33 cellular contexts compared by ENCODE assay signal in the genomic region with DNA sequence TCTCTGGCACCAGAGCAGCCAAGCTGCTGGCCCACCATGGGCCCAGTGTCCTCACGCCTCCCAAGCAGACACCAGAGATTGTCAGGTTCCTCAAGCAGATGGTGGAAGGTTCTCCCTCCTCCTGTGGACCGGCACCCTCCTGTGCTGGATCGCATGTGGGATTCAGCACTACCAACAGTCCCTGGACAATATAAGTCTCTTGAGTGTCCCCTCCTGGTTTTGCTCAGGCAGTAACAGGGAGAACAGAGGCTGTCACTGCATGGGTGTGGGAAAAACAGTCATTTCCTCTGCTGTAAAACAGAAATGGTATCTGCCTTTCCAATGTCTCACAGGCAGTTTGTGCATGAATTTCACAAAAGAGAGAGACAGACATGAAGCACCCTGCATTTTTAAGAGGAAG. TPM values are rescaled to one million over a fixed set of nuclear protein-coding genes. Genes with fewer than 3 reads are reported as not detected.
DNase-seq lines count a peak whose midpoint lies in the region; ATAC-seq, FAIRE-seq and TF ChIP-seq lines count a peak whose summit lies in the region.
"Had no signal": no experiment of that assay in that cellular context is flagged by ENCODE, and none has a peak within 500 bp of the region (broad histone marks: within the 10 kb centered on the region; RNA-seq: fewer than 3 reads in every experiment).

No MANE protein-coding gene starts in this region.

- no peak overlapping the region for H3K18ac ChIP-seq in mesendoderm (ENCODE audit: low read length)

- no peak overlapping the region for H3K4ac ChIP-seq in mesendoderm (ENCODE audit: low read depth, low read length)

- TF ChIP-seq CTCF in heart left ventricle (IDR thresholded peaks at IDR 0.05) (no peak), K562 (IDR thresholded peaks at IDR 0.05 in 2 of 3, conservative IDR thresholded peaks at IDR 0.05 in 1 of 3; ENCODE audit: insufficient read depth in 2 of 3, low read depth in 1 of 3, low read length in 3 of 3) (no peak)

- H3K4me3 ChIP-seq in heart left ventricle: no peak overlapping the region
- no peak overlapping the region for H3K4me3 ChIP-seq in K562
- no peak overlapping the region for H3K4me3 ChIP-seq in mesendoderm (ENCODE audit: low read length)
- H3K4me3 ChIP-seq: BLaER1, GM12878 had no signal

- H3K4me1 ChIP-seq in heart left ventricle (no peaks in the 10 kb centered on the region), K562 (replicated peaks in 1 of 2; ENCODE audit: control insufficient read depth in 2 of 2, insufficient read depth in 2 of 2, low read length in 2 of 2) (no peaks in the 10 kb centered on the region), mesendoderm (ENCODE audit: control insufficient read depth, low read depth, low read length) (no peaks in the 10 kb centered on the region)
- H3K4me1 ChIP-seq: BE2C, BLaER1 had no signal

- H3K36me3 ChIP-seq in heart left ventricle (no peaks in the 10 kb centered on the region), K562 (ENCODE audit: control insufficient read depth, insufficient read depth, low read length) (no peaks in the 10 kb centered on the region), mesendoderm (ENCODE audit: control insufficient read depth, insufficient read depth, low read length) (no peaks in the 10 kb centered on the region)
- H3K36me3 ChIP-seq: BE2C, BLaER1 had no signal

- H3K27me3 ChIP-seq in heart left ventricle (peaks cover 0 to 27% (median 4%) of the 10 kb centered on the region in 9 donors), K562 (ENCODE audit: control insufficient read depth in 2 of 2, insufficient read depth in 2 of 2, low read length in 2 of 2) (peaks cover 6 to 23% of the 10 kb centered on the region in 2 experiments; a peak in 4 of 5 replicates), mesendoderm (ENCODE audit: insufficient read depth, low read length, poor library complexity) (no peaks in the 10 kb centered on the region)
- H3K27me3 ChIP-seq: BE2C had no signal

- no peak overlapping the region for H2BK15ac ChIP-seq in mesendoderm (replicated peaks; ENCODE audit: low read depth)

- H2BK5ac ChIP-seq in mesendoderm (ENCODE audit: low read length): no peak overlapping the region

- no peaks in the 10 kb centered on the region for H3K9me1 ChIP-seq in K562 (ENCODE audit: control insufficient read depth, insufficient read depth, low read length)

- TF ChIP-seq POLR2A in heart left ventricle (IDR thresholded peaks at IDR 0.05): no peak
- no peak for TF ChIP-seq POLR2A in K562 (conservative IDR thresholded peaks at IDR 0.05)

- FAIRE-seq in K562 (lab: Jason Lieb, UNC): no peak
- FAIRE-seq: A204.1, GM12878, GM12892, GM18507, GM19239 had no signal

- WGBS in heart left ventricle, 4 donors: 45 to 49% (median 47%) methylated on average over 3 of the region's 3 CpGs
- 0% methylated on average over 3 of the region's 3 CpGs for WGBS in K562 (ENCODE audit: insufficient coverage, low coverage, missing lambda C conversion rate)
- WGBS in mesendoderm (ENCODE audit: extremely low coverage, insufficient coverage, low lambda C conversion rate): no CpG with 5 or more reads among the region's 3 CpGs

- H3K56ac ChIP-seq in mesendoderm (ENCODE audit: low read length): no peak overlapping the region

- H3K9ac ChIP-seq in K562 (ENCODE audit: insufficient read depth in 1 of 2, low read depth in 2 of 2, low read length in 2 of 2) (no peak overlapping the region), mesendoderm (ENCODE audit: low read length) (no peak overlapping the region)
- H3K9ac ChIP-seq: BLaER1 had no signal

- BruUV-seq in K562 (replicated peaks; lab: Mats Ljungman, UMichigan): no TSS peak

- no peak overlapping the region for H3K4me3 Mint-ChIP-seq in activated T-cell treated with anti-CD3 and anti-CD28 coated beads, Interleukin-2, amount 50 U/mL, for 72 hours
- H3K4me3 Mint-ChIP-seq: CD14-positive monocyte; CD4-positive, alpha-beta memory T cell; CD8-positive, alpha-beta memory T cell had no signal

- H3K23ac ChIP-seq in mesendoderm (ENCODE audit: low read length): no peak overlapping the region

- H3K79me2 ChIP-seq in K562 (ENCODE audit: control insufficient read depth, insufficient read depth, low read length) (no peaks in the 10 kb centered on the region), mesendoderm (ENCODE audit: control insufficient read depth, insufficient read depth, low read length) (no peaks in the 10 kb centered on the region)

- intact Hi-C loops in Right ventricle myocardium inferior (cut with DNase I) (no loop called here), heart left ventricle (cut with DNase I) (no loop called here), K562 (cut with micrococcal nuclease) (no loop called here)

- H3K4me1 Mint-ChIP-seq in activated T-cell treated with anti-CD3 and anti-CD28 coated beads, Interleukin-2, amount 50 U/mL, for 72 hours (ENCODE audit: low read depth): no peaks in the 10 kb centered on the region
- H3K4me1 Mint-ChIP-seq: CD14-positive monocyte; CD4-positive, CD25-positive, alpha-beta regulatory T cell; CD8-positive, alpha-beta memory T cell had no signal

- no peaks in the 10 kb centered on the region for H3K36me3 Mint-ChIP-seq in activated T-cell treated with anti-CD3 and anti-CD28 coated beads, Interleukin-2, amount 50 U/mL, for 72 hours (ENCODE audit: insufficient read depth in 2 of 2)
- H3K36me3 Mint-ChIP-seq: CD14-positive monocyte; CD4-positive, alpha-beta memory T cell; CD4-positive, CD25-positive, alpha-beta regulatory T cell; CD8-positive, alpha-beta memory T cell had no signal

- no peak for TF ChIP-seq EP300 in K562 (IDR thresholded peaks at IDR 0.05; ENCODE audit: low read length)

- H4K5ac ChIP-seq in mesendoderm (ENCODE audit: low read length): no peak overlapping the region

- H3K79me1 ChIP-seq in mesendoderm (ENCODE audit: low read length): no peaks in the 10 kb centered on the region

- in situ Hi-C loops in K562 (cut with MboI): loop anchor here (5.0 kb wide), 1 partner anchor 1151 kb away; no protein-coding TSS in a partner anchor

- H4K20me1 ChIP-seq in K562 (replicated peaks; ENCODE audit: control insufficient read depth, insufficient read depth, low read length): no peaks in the 10 kb centered on the region
- H4K20me1 ChIP-seq: BLaER1 had no signal

- no peak overlapping the region for H2AK5ac ChIP-seq in mesendoderm (ENCODE audit: low read length)

- H3K4me2 ChIP-seq in K562 (ENCODE audit: insufficient read depth, low read length): no peak overlapping the region
- no peak overlapping the region for H3K4me2 ChIP-seq in mesendoderm (ENCODE audit: low read length)
- H3K4me2 ChIP-seq: BLaER1 had no signal

- H3K9me3 ChIP-seq in heart left ventricle (no peaks in the 10 kb centered on the region), K562 (replicated peaks; ENCODE audit: control insufficient read depth, insufficient read depth, low read depth, low read length) (no peaks in the 10 kb centered on the region)
- H3K9me3 ChIP-seq: BE2C, BLaER1 had no signal

- peaks cover 41% of the 10 kb centered on the region for H3K27me3 Mint-ChIP-seq in activated T-cell treated with anti-CD3 and anti-CD28 coated beads, Interleukin-2, amount 50 U/mL, for 72 hours (ENCODE audit: low read depth)

- H3K9me3 Mint-ChIP-seq in activated T-cell treated with anti-CD3 and anti-CD28 coated beads, Interleukin-2, amount 50 U/mL, for 72 hours: no peaks in the 10 kb centered on the region
- H3K9me3 Mint-ChIP-seq: CD8-positive, alpha-beta memory T cell had no signal

- no peak overlapping the region for H3K27ac ChIP-seq in heart left ventricle
- no peak overlapping the region for H3K27ac ChIP-seq in K562 (ENCODE audit: extremely low read depth, low read depth, low read length)
- no peak overlapping the region for H3K27ac ChIP-seq in mesendoderm (ENCODE audit: low read depth, low read length)
- H3K27ac ChIP-seq: BLaER1 had no signal

- ATAC-seq in Right ventricle myocardium inferior (peak; percentile 56), heart left ventricle (no peak), K562 (peak; percentile 47; the same call in 1 of the 3 replicates)
- no peak for ATAC-seq in activated T-cell treated with anti-CD3 and anti-CD28 coated beads, Interleukin-2, amount 50 U/mL, for 72 hours (replicated peaks in 1 of 2)
- ATAC-seq: GM12878 had no signal

- no peak for TF ChIP-seq RAD21 in K562 (CRISPR knock-in tag; conservative IDR thresholded peaks at IDR 0.05 in 1 of 2, IDR thresholded peaks at IDR 0.05 in 1 of 2)

- H4K8ac ChIP-seq in mesendoderm (ENCODE audit: low read depth, low read length): no peak overlapping the region

- CTCF ChIA-PET in K562 (lab: Yijun Ruan, JAX; ENCODE audit: low intra/inter-chr PET ratio): no interaction called here

- DNase-seq in Right ventricle myocardium inferior (ENCODE audit: missing footprints): no peak
- DNase-seq in heart left ventricle: no peak
- DNase-seq in SK-N-DZ (ENCODE audit: low spot score): peak; percentile 86
- no peak for DNase-seq in K562 (ENCODE audit: extremely low read depth in 1 of 4, low spot score in 3 of 4)
- peak; percentile 2 for DNase-seq in mesendoderm
- DNase-seq in activated T-cell treated with anti-CD3 and anti-CD28 coated beads, Interleukin-2, amount 50 U/mL, for 72 hours: no peak
- DNase-seq in NCI-H1436 (lab: John Stamatoyannopoulos, UW): no peak
- DNase-seq in cerebellar cortex (ENCODE audit: low spot score): no peak
- DNase-seq: 8988T; ACHN; C1 segment of cervical spinal cord; CD4-positive, alpha-beta memory T cell; CD4-positive, CD25-positive, alpha-beta regulatory T cell; CD8-positive, alpha-beta memory T cell; COR-L47; DMS 273 treated with DMSO at 0.1 percent for 48 hours; DMS153; DMS53; DMS79; DND-41; EL; GDM1 had no signal

- no peak overlapping the region for H2BK120ac ChIP-seq in mesendoderm (ENCODE audit: low read depth, low read length)

- no peak overlapping the region for H2AFZ ChIP-seq in K562 (ENCODE audit: low read depth, low read length)

- no peak overlapping the region for H3K27ac Mint-ChIP-seq in activated T-cell treated with anti-CD3 and anti-CD28 coated beads, Interleukin-2, amount 50 U/mL, for 72 hours
- H3K27ac Mint-ChIP-seq: CD4-positive, alpha-beta memory T cell; CD4-positive, CD25-positive, alpha-beta regulatory T cell; CD8-positive, alpha-beta memory T cell had no signal

- POLR2A ChIA-PET in K562 (lab: Yijun Ruan, JAX): interaction anchor here (1.0 kb wide), 1 partner anchor 41 kb away, joined by 3 read pairs; no protein-coding TSS in a partner anchor

RNA-seq across cellular contexts. Expression of gene TUBA3E, which starts 47.7 kb away (rescaled TPM):
- total RNA-seq in Right ventricle myocardium inferior (80.0 TPM), heart left ventricle (100 to 1,000 TPM in 2 of 9 donors, 10 to 100 TPM in 3, 1 to 10 TPM in 4; 2.8 to 117 (median 44.7) TPM), K562 (2014; rRNA removed) (0.14 and 0.41 TPM in 2 replicates), K562 (2014; rRNA removed; fragmentation: Illumina TruSeq; extraction: Trizol) (0.10 TPM in 1 of 2 replicates, not detected in the other), K562 (2015; rRNA removed; fragmentation: Illumina TruSeq; extraction: Trizol) (0.15 and 0.25 TPM in 2 replicates), K562 (2021) (not detected in 2 replicates)
- polyA plus RNA-seq in heart left ventricle (100 to 1,000 TPM in 1 of 2 donors, 10 to 100 TPM in 1; 69.5 to 325 TPM), K562 (2011; rRNA removed) (0.11 and 0.26 TPM in 2 replicates), K562 (2014; fragmentation: Illumina TruSeq; extraction: Trizol) (0.22 and 0.30 TPM in 2 replicates), K562 (2014; fragmentation: Nextera tagmentation; extraction: Ambion mirVana) (under 1 TPM in 1 of 2 experiments, not detected in 1; 0.13 TPM), K562 (2014; rRNA removed) (0.09 and 0.12 TPM in 2 replicates)
- polyA plus RNA-seq in SK-N-DZ (2014; cell fraction: cytosol; rRNA removed): 1.3 and 4.3 TPM in 2 replicates
- 1.1 and 2.8 TPM in 2 replicates for polyA plus RNA-seq in SK-N-DZ (2014; cell fraction: nucleus; rRNA removed)
- not detected in 2 replicates for total RNA-seq in K562 (2011; cell fraction: chromatin; rRNA removed; ENCODE audit: low replicate concordance)
- total RNA-seq in K562 (2011; cell fraction: nucleolus; rRNA removed): not detected in 2 replicates
- not detected in 2 replicates for total RNA-seq in K562 (2011; cell fraction: nucleoplasm; rRNA removed)
- 0.34 and 0.48 TPM in 2 replicates for polyA plus RNA-seq in K562 (2011; cell fraction: cytosol; rRNA removed)
- 0.34 and 0.37 TPM in 2 replicates for polyA plus RNA-seq in K562 (2011; cell fraction: nucleus; rRNA removed)
- polyA plus RNA-seq in K562 (2012): 0.06 and 0.09 TPM in 2 replicates
- polyA minus RNA-seq in K562 (2011; rRNA and poly(A)+ RNA removed): 0.14 TPM in 1 of 2 replicates, not detected in the other
- polyA minus RNA-seq in K562 (2011; cell fraction: cytosol; rRNA and poly(A)+ RNA removed): not detected in 2 replicates
- not detected in 2 replicates for polyA minus RNA-seq in K562 (2011; cell fraction: nucleus; rRNA and poly(A)+ RNA removed)
- not detected for polyA plus RNA-seq in mesendoderm (2013, experiment 1 of 2)
- not detected for polyA plus RNA-seq in mesendoderm (2013, experiment 2 of 2)
- total RNA-seq in activated T-cell treated with anti-CD3 and anti-CD28 coated beads, Interleukin-2, amount 50 U/mL, for 72 hours: not detected
- total RNA-seq: A673; CD4-positive, alpha-beta memory T cell; CD4-positive, CD25-positive, alpha-beta regulatory T cell; CD8-positive, alpha-beta memory T cell; G401; GM12878 had no signal
- polyA plus RNA-seq: AG04450; CD14-positive monocyte; CD4-positive, alpha-beta memory T cell; CD4-positive, CD25-positive, alpha-beta regulatory T cell; CD8-positive, alpha-beta memory T cell; GM12878 had no signal

Comparison
In these comparisons a context has a peak if more than half of its experiments do, and no peak if none do; other contexts are left out.
1. ATAC-seq: peak in Right ventricle myocardium inferior (single experiment) and K562 (single experiment); none in heart left ventricle (0 of 4) and activated T-cell treated with anti-CD3 and anti-CD28 coated beads, Interleukin-2, amount 50 U/mL, for 72 hours (0 of 2).
2. DNase-seq: peak in SK-N-DZ (single experiment) and mesendoderm (single experiment); none in Right ventricle myocardium inferior (single experiment), heart left ventricle (0 of 5), K562 (0 of 4), activated T-cell treated with anti-CD3 and anti-CD28 coated beads, Interleukin-2, amount 50 U/mL, for 72 hours (0 of 2), NCI-H1436 (single experiment) and cerebellar cortex (single experiment).